20 cellular contexts compared by ENCODE assay signal in genomic region chr7:78576196-78576595, GRCh38.
DNase-seq lines count a peak whose midpoint lies in the region; ATAC-seq and TF ChIP-seq lines count a peak whose summit lies in the region.
"Had no signal": no experiment of that assay in that cellular context is flagged by ENCODE, and none has a peak within 500 bp of the region (broad histone marks: within the 10 kb centered on the region; RNA-seq: fewer than 3 reads in every experiment).

No MANE protein-coding gene starts in this region.

- ATAC-seq in GM21381 (IDR thresholded peaks at IDR 0.05; ENCODE audit: unreplicated experiment) = no peak
- ATAC-seq: heart right ventricle, left lobe of liver had no signal

- no peaks in the 10 kb centered on the region for H3K27me3 ChIP-seq in ovary
- H3K27me3 ChIP-seq: heart right ventricle, testis had no signal

- TF ChIP-seq EP300 in ovary (IDR thresholded peaks at IDR 0.05) = no peak

- H3K36me3 ChIP-seq in ovary = no peaks in the 10 kb centered on the region
- H3K36me3 ChIP-seq: heart right ventricle had no signal

- no peak overlapping the region for H3K4me3 ChIP-seq in ovary
- H3K4me3 ChIP-seq: heart right ventricle, testis had no signal

- no peaks in the 10 kb centered on the region for H3K4me1 ChIP-seq in ovary (ENCODE audit: insufficient read depth)
- H3K4me1 ChIP-seq: heart right ventricle, testis had no signal

- no peaks in the 10 kb centered on the region for H3K9me3 ChIP-seq in ovary
- H3K9me3 ChIP-seq: heart right ventricle, testis had no signal

- no peak for TF ChIP-seq POLR2A in ovary (IDR thresholded peaks at IDR 0.05)

- intact Hi-C loops in ovary (cut with DNase I) (no loop called here), posterior cingulate gyrus (cut with DNase I) (no loop called here)

- H3K27ac ChIP-seq in ovary = no peak overlapping the region
- H3K27ac ChIP-seq: epithelial cell of prostate, heart right ventricle, testis had no signal

- TF ChIP-seq CTCF in ovary (IDR thresholded peaks at IDR 0.05) = no peak

- DNase-seq in SKM-1 treated with dmso at 0.1 percent for 144 hours (lab: John Stamatoyannopoulos, UW; ENCODE audit: unreplicated experiment) (peak; percentile 7), SKM-1 (lab: John Stamatoyannopoulos, UW; ENCODE audit: unreplicated experiment) (no peak), NCI-H69 (lab: John Stamatoyannopoulos, UW) (peak; percentile 19), foreskin melanocyte (peak; percentile 39), renal cortical epithelial cell (ENCODE audit: low read depth) (peak; percentile 67), ovary (no peak), posterior cingulate gyrus (no peak)
- DNase-seq: activated CD4-positive, alpha-beta T cell treated with anti-CD3 and anti-CD28 coated beads, Interleukin-2, amount 10 ng/mL, durations not matched to agents 24 days and 14 days; activated T-cell treated with anti-CD3 and anti-CD28 coated beads, Interleukin-2, amount 50 U/mL, for 48 hours; amniotic stem cell; GF-D8; heart right ventricle; naive B cell; NCI-H1092; NCI-H2171; T-helper 9 cell; testis had no signal

Comparison
In these comparisons a context has a peak if more than half of its experiments do, and no peak if none do; other contexts are left out.
1. DNase-seq: peak in SKM-1 treated with dmso at 0.1 percent for 144 hours (single experiment), NCI-H69 (single experiment), foreskin melanocyte (single experiment) and renal cortical epithelial cell (single experiment); none in SKM-1 (single experiment), ovary (0 of 5) and posterior cingulate gyrus (0 of 10).